13 cellular contexts compared by ENCODE assay signal in the genomic region with DNA sequence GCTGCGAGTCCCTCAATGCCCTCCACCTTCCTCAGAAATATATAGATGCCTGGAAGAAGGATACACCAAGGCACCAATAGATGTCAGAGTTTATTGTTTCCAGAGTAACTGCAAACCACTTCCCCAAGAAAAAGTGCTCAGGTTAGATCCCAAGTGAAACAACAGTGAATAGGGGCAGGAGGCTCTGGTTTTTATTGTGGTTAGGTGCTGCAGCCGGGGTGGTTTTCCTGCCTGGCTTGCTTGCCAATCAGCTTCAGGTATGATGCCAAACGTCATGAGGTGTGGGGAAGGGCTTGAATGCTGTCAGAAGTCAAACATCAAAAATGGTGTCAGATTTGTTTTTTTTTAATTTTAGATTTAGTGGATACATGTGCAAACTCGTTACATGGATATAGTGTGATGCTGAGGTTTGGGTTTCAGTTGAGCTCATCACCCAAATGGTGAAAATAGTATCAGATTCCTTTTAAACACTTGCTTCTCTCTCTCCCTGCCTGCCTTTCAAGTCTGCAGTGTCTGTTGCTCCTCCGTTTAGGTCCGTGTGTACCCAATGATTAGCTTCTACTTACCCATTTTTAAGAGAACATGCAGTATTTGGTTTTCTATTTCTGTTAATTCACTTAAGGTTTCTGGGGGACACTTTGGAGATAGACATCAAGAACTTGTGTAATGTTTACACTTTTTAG.
DNase-seq lines count a peak whose midpoint lies in the region; TF ChIP-seq lines count a peak whose summit lies in the region.
"Had no signal": no experiment of that assay in that cellular context is flagged by ENCODE, and none has a peak within 500 bp of the region (broad histone marks: within the 10 kb centered on the region; RNA-seq: fewer than 3 reads in every experiment).

No MANE protein-coding gene starts in this region.

- POLR2A ChIA-PET in Caco-2 (lab: Charles Lee), result no interaction called here

- intact Hi-C loops in activated T-helper 1 cell treated with anti-CD3 and anti-CD28 coated beads, Interleukin-12 subunit alpha, Interleukin-12 subunit beta, Interleukin-2, Interleukin-4 antibody, amounts not matched to agents 30 ng/mL and 10 ng/mL and 1 ng/mL, durations not matched to agents 14 hours and 24 hours and 36 hours (cut with micrococcal nuclease), result no loop called here
- intact Hi-C loops in Caco-2 (cut with micrococcal nuclease; ENCODE audit: unreplicated experiment), result no loop called here

- no peaks in the 10 kb centered on the region for H3K36me3 ChIP-seq in Caco-2 (ENCODE audit: control insufficient read depth, insufficient read depth, low read length)
- H3K36me3 ChIP-seq: BLaER1 treated with 17β-estradiol and CSF1 and Interleukin-3, amounts not matched to agents 10 nM and 100 nM; left lung; pancreas; thyroid gland had no signal

- TF ChIP-seq CTCF in Caco-2 (IDR thresholded peaks at IDR 0.05; ENCODE audit: insufficient read depth in 1 of 2, low read depth in 1 of 2, low read length in 1 of 2, severe bottlenecking in 1 of 2, unreplicated experiment in 1 of 2), result no peak

- H3K9me3 Mint-ChIP-seq in activated T-helper 1 cell treated with anti-CD3 and anti-CD28 coated beads, Interleukin-12 subunit alpha, Interleukin-12 subunit beta, Interleukin-2, Interleukin-4 antibody, amounts not matched to agents 30 ng/mL and 10 ng/mL and 1 ng/mL, durations not matched to agents 14 hours and 24 hours and 36 hours, result no peaks in the 10 kb centered on the region
- no peaks in the 10 kb centered on the region for H3K9me3 Mint-ChIP-seq in Caco-2 (ENCODE audit: unreplicated experiment)

- no peak overlapping the region for H3K27ac Mint-ChIP-seq in activated T-helper 1 cell treated with anti-CD3 and anti-CD28 coated beads, Interleukin-12 subunit alpha, Interleukin-12 subunit beta, Interleukin-2, Interleukin-4 antibody, amounts not matched to agents 30 ng/mL and 10 ng/mL and 1 ng/mL, durations not matched to agents 14 hours and 24 hours and 36 hours
- no peak overlapping the region for H3K27ac Mint-ChIP-seq in Caco-2 (ENCODE audit: unreplicated experiment)

- H3K27me3 ChIP-seq in Caco-2 (replicated peaks; ENCODE audit: control insufficient read depth, insufficient read depth, low read length), result no peaks in the 10 kb centered on the region
- H3K27me3 ChIP-seq: BLaER1 treated with 17β-estradiol and CSF1 and Interleukin-3, amounts not matched to agents 10 nM and 100 nM; left lung; pancreas; thyroid gland had no signal

- no peaks in the 10 kb centered on the region for H3K9me3 ChIP-seq in Caco-2
- H3K9me3 ChIP-seq: left lung, pancreas, thyroid gland had no signal

- peaks cover 9% of the 10 kb centered on the region for H3K4me1 Mint-ChIP-seq in activated T-helper 1 cell treated with anti-CD3 and anti-CD28 coated beads, Interleukin-12 subunit alpha, Interleukin-12 subunit beta, Interleukin-2, Interleukin-4 antibody, amounts not matched to agents 30 ng/mL and 10 ng/mL and 1 ng/mL, durations not matched to agents 14 hours and 24 hours and 36 hours (ENCODE audit: low read depth)
- H3K4me1 Mint-ChIP-seq in Caco-2 (ENCODE audit: low read depth, unreplicated experiment), result no peaks in the 10 kb centered on the region

- no TSS peak for BruUV-seq in Caco-2 (replicated peaks; lab: Mats Ljungman, UMichigan)

- CTCF ChIA-PET in Caco-2 (lab: Charles Lee), result no interaction called here

- H3K4me1 ChIP-seq in Caco-2, result no peaks in the 10 kb centered on the region
- H3K4me1 ChIP-seq: left lung, pancreas, thyroid gland had no signal

- peak; percentile 25 for DNase-seq in stimulated activated CD4-positive, alpha-beta T cell treated with anti-CD3 and anti-CD28 coated beads, Interleukin-15, amount 100 ng/mL, for 24 hours
- DNase-seq in stimulated activated CD4-positive, alpha-beta T cell treated with anti-CD3 and anti-CD28 coated beads, Interleukin-2, amount 100 ng/mL, for 48 hours, result no peak
- peak; percentile 85 for DNase-seq in NCI-H748 (lab: John Stamatoyannopoulos, UW; ENCODE audit: unreplicated experiment)
- peak; percentile 13 for DNase-seq in activated T-helper 1 cell treated with anti-CD3 and anti-CD28 coated beads, Interleukin-12 subunit alpha, Interleukin-12 subunit beta, Interleukin-2, Interleukin-4 antibody, amounts not matched to agents 30 ng/mL and 10 ng/mL and 1 ng/mL, durations not matched to agents 14 hours and 24 hours and 36 hours (ENCODE audit: low spot score)
- peak; percentile 2 to 5 for DNase-seq in stimulated activated CD8-positive, alpha-beta memory T cell treated with anti-CD3 and anti-CD28 coated beads, Interleukin-7, amount 100 ng/mL, for 4 hours (ENCODE audit: low read depth in 2 of 2)
- no peak for DNase-seq in Caco-2
- no peak for DNase-seq in NCI-H526 (lab: John Stamatoyannopoulos, UW)
- no peak for DNase-seq in AG08395 (ENCODE audit: low spot score)
- DNase-seq: left lung, pancreas, T1000, thyroid gland had no signal

- H3K36me3 Mint-ChIP-seq in activated T-helper 1 cell treated with anti-CD3 and anti-CD28 coated beads, Interleukin-12 subunit alpha, Interleukin-12 subunit beta, Interleukin-2, Interleukin-4 antibody, amounts not matched to agents 30 ng/mL and 10 ng/mL and 1 ng/mL, durations not matched to agents 14 hours and 24 hours and 36 hours (ENCODE audit: low read depth), result no peaks in the 10 kb centered on the region
- H3K36me3 Mint-ChIP-seq in Caco-2 (ENCODE audit: insufficient read depth, unreplicated experiment), result no peaks in the 10 kb centered on the region

- no peak overlapping the region for H3K4me3 ChIP-seq in Caco-2 (ENCODE audit: low read depth, low read length)
- H3K4me3 ChIP-seq: BLaER1 treated with 17β-estradiol and CSF1 and Interleukin-3, amounts not matched to agents 10 nM and 100 nM; left lung; pancreas; thyroid gland had no signal

- peak overlapping the region; percentile 20 for H3K4me3 Mint-ChIP-seq in activated T-helper 1 cell treated with anti-CD3 and anti-CD28 coated beads, Interleukin-12 subunit alpha, Interleukin-12 subunit beta, Interleukin-2, Interleukin-4 antibody, amounts not matched to agents 30 ng/mL and 10 ng/mL and 1 ng/mL, durations not matched to agents 14 hours and 24 hours and 36 hours
- H3K4me3 Mint-ChIP-seq in Caco-2 (ENCODE audit: unreplicated experiment), result no peak overlapping the region

- H3K27me3 Mint-ChIP-seq in activated T-helper 1 cell treated with anti-CD3 and anti-CD28 coated beads, Interleukin-12 subunit alpha, Interleukin-12 subunit beta, Interleukin-2, Interleukin-4 antibody, amounts not matched to agents 30 ng/mL and 10 ng/mL and 1 ng/mL, durations not matched to agents 14 hours and 24 hours and 36 hours (ENCODE audit: insufficient read depth), result no peaks in the 10 kb centered on the region
- no peaks in the 10 kb centered on the region for H3K27me3 Mint-ChIP-seq in Caco-2 (ENCODE audit: insufficient read depth, unreplicated experiment)

Comparison
In these comparisons a context has a peak if more than half of its experiments do, and no peak if none do; other contexts are left out.
1. DNase-seq: peak in stimulated activated CD4-positive, alpha-beta T cell treated with anti-CD3 and anti-CD28 coated beads, Interleukin-15, amount 100 ng/mL, for 24 hours (single experiment), NCI-H748 (single experiment), activated T-helper 1 cell treated with anti-CD3 and anti-CD28 coated beads, Interleukin-12 subunit alpha, Interleukin-12 subunit beta, Interleukin-2, Interleukin-4 antibody, amounts not matched to agents 30 ng/mL and 10 ng/mL and 1 ng/mL, durations not matched to agents 14 hours and 24 hours and 36 hours (single experiment) and stimulated activated CD8-positive, alpha-beta memory T cell treated with anti-CD3 and anti-CD28 coated beads, Interleukin-7, amount 100 ng/mL, for 4 hours (2 of 2); none in stimulated activated CD4-positive, alpha-beta T cell treated with anti-CD3 and anti-CD28 coated beads, Interleukin-2, amount 100 ng/mL, for 48 hours (0 of 2), Caco-2 (0 of 2), NCI-H526 (0 of 2) and AG08395 (single experiment).